In genomic region chr2:9287400-9288059, GRCh38 we compare ENCODE assay signal across 12 cellular contexts.
A peak's percentile ranks its signal among the peaks of the same experiment; 100 is the strongest.
DNase-seq lines count a peak whose midpoint lies in the region; ATAC-seq, FAIRE-seq and TF ChIP-seq lines count a peak whose summit lies in the region.
"Had no signal": no experiment of that assay in that cellular context is flagged by ENCODE, and none has a peak within 500 bp of the region (broad histone marks: within the 10 kb centered on the region; RNA-seq: fewer than 3 reads in every experiment).

No MANE protein-coding gene starts in this region.

- peak; percentile 95 for FAIRE-seq in astrocyte (lab: Jason Lieb, UNC)

- H3K27ac ChIP-seq in IMR-90 (ENCODE audit: insufficient read depth, low read length): peak overlapping the region; percentile 94
- H3K27ac ChIP-seq in astrocyte (ENCODE audit: low read depth, low read length): peak overlapping the region; percentile 93
- H3K27ac ChIP-seq in neuronal stem cell (replicated peaks; ENCODE audit: low read length): no peak overlapping the region

- TF ChIP-seq POLR2A in IMR-90 (IDR thresholded peaks at IDR 0.05; ENCODE audit: low read depth, low read length): no peak; the same call in 1 of the 2 replicates

- H3K4ac ChIP-seq in IMR-90 (ENCODE audit: low read depth, low read length) (peak overlapping the region; percentile 99), neuronal stem cell (ENCODE audit: low read length) (no peak overlapping the region)

- H3K36me3 Mint-ChIP-seq in astrocyte (ENCODE audit: low read depth, unreplicated experiment): peaks cover 16% of the 10 kb centered on the region
- H3K36me3 Mint-ChIP-seq in T-helper 17 cell (ENCODE audit: low read depth): peaks cover 3% of the 10 kb centered on the region
- H3K36me3 Mint-ChIP-seq: CD4-positive, alpha-beta memory T cell had no signal

- dilution Hi-C loops in IMR-90 (cut with HindIII; ENCODE audit: low sequenced_read_pairs, unreplicated experiment): no loop called here

- H3K27ac Mint-ChIP-seq in astrocyte (ENCODE audit: unreplicated experiment) (peak overlapping the region; percentile 98), T-helper 17 cell (no peak overlapping the region)
- H3K27ac Mint-ChIP-seq: CD4-positive, alpha-beta memory T cell; stimulated activated naive CD8-positive, alpha-beta T cell treated with anti-CD3 and anti-CD28 coated beads, Interleukin-15, Interleukin-2, amounts not matched to agents 100 ng/mL and 50 ng/mL, for 24 hours had no signal

- no TSS peak for BruUV-seq in IMR-90 (replicated peaks; lab: Mats Ljungman, UMichigan)

- H3K9me3 ChIP-seq in IMR-90 (ENCODE audit: control insufficient read depth, insufficient read depth, low read length): no peaks in the 10 kb centered on the region
- no peaks in the 10 kb centered on the region for H3K9me3 ChIP-seq in astrocyte (ENCODE audit: insufficient read depth, low read depth, low read length)
- no peaks in the 10 kb centered on the region for H3K9me3 ChIP-seq in neuronal stem cell (replicated peaks in 1 of 2; ENCODE audit: control insufficient read depth in 2 of 2, insufficient read depth in 1 of 2, low read depth in 1 of 2, low read length in 2 of 2)
- no peaks in the 10 kb centered on the region for H3K9me3 ChIP-seq in T-helper 17 cell (ENCODE audit: control insufficient read depth, low read length, poor library complexity, severe bottlenecking)

- H3K18ac ChIP-seq in IMR-90 (ENCODE audit: low read depth, low read length) (peak overlapping the region; percentile 85), neuronal stem cell (ENCODE audit: low read length) (no peak overlapping the region)

- H4K20me1 ChIP-seq in IMR-90 (ENCODE audit: insufficient read depth, low read length) (peaks cover 5% of the 10 kb centered on the region; the same call in 1 of the 2 replicates), astrocyte (ENCODE audit: insufficient read depth, low read length) (peaks cover 7% of the 10 kb centered on the region)

- peaks cover 3% of the 10 kb centered on the region for H3K9me3 Mint-ChIP-seq in astrocyte (ENCODE audit: unreplicated experiment)
- H3K9me3 Mint-ChIP-seq: CD4-positive, alpha-beta memory T cell; stimulated activated naive CD8-positive, alpha-beta T cell treated with anti-CD3 and anti-CD28 coated beads, Interleukin-15, Interleukin-2, amounts not matched to agents 100 ng/mL and 50 ng/mL, for 24 hours had no signal

- POLR2A ChIA-PET in IMR-90 (lab: Charles Lee; ENCODE audit: unreplicated experiment): no interaction called here

- DNase-seq in AG08395 (ENCODE audit: low spot score) (peak; percentile 98), IMR-90 (peak; percentile 99), astrocyte (ENCODE audit: low read depth) (peak; percentile 100), islet precursor cell (peak; percentile 95), neuronal stem cell (ENCODE audit: low spot score) (no peak), T-helper 17 cell (no peak)
- DNase-seq: activated CD4-positive, alpha-beta T cell treated with anti-CD3 and anti-CD28 coated beads, Interleukin-2, amount 50 U/mL, for 4 hours; CD4-positive, alpha-beta memory T cell had no signal

- H2BK120ac ChIP-seq in IMR-90 (ENCODE audit: low read depth, low read length) (peak overlapping the region; percentile 98), neuronal stem cell (ENCODE audit: low read depth, low read length) (no peak overlapping the region)

- ATAC-seq in IMR-90 (ENCODE audit: low read depth) (peak; percentile 83), GM18519 (IDR thresholded peaks at IDR 0.05; ENCODE audit: low FRiP score, unreplicated experiment) (no peak), GM19324 (IDR thresholded peaks at IDR 0.05; ENCODE audit: low FRiP score, unreplicated experiment) (no peak), T-helper 17 cell (no peak)
- ATAC-seq: left lobe of liver had no signal

- H3K27me3 ChIP-seq in IMR-90 (ENCODE audit: control insufficient read depth, insufficient read depth, low read length) (no peaks in the 10 kb centered on the region), astrocyte (ENCODE audit: insufficient read depth, low read length) (no peaks in the 10 kb centered on the region), neuronal stem cell (ENCODE audit: control insufficient read depth in 3 of 3, insufficient read depth in 3 of 3, low read depth in 1 of 3, low read length in 3 of 3) (no peaks in the 10 kb centered on the region)

- WGBS in IMR-90 (ENCODE audit: extremely low coverage in 2 of 2, insufficient read length in 1 of 2), 2 experiments: no CpG with 5 or more reads among the region's 15 CpGs
- no CpG with 5 or more reads among the region's 15 CpGs for WGBS in neuronal stem cell (ENCODE audit: extremely low coverage in 2 of 2, insufficient read length in 2 of 2, insufficient replicate concordance in 1 of 2), 2 donors

- H3K4me1 Mint-ChIP-seq in astrocyte (ENCODE audit: low read depth, unreplicated experiment): peaks cover 57% of the 10 kb centered on the region
- H3K4me1 Mint-ChIP-seq in T-helper 17 cell: no peaks in the 10 kb centered on the region
- H3K4me1 Mint-ChIP-seq: CD4-positive, alpha-beta memory T cell had no signal

- H2AFZ ChIP-seq in IMR-90 (replicated peaks; ENCODE audit: low read length, poor library complexity) (peak overlapping the region; percentile 72), astrocyte (ENCODE audit: low read depth, low read length) (no peak overlapping the region), neuronal stem cell (ENCODE audit: low read length) (no peak overlapping the region)

- H3K23ac ChIP-seq in IMR-90 (ENCODE audit: low read depth, low read length) (peak overlapping the region; percentile 97), neuronal stem cell (ENCODE audit: low read depth, low read length, poor library complexity) (no peak overlapping the region)

- no peaks in the 10 kb centered on the region; the same call in 1 of the 2 replicates for H3K36me3 ChIP-seq in IMR-90 (ENCODE audit: control insufficient read depth, insufficient read depth, low read length)
- H3K36me3 ChIP-seq in astrocyte (ENCODE audit: insufficient read depth, low read length): peaks cover 9% of the 10 kb centered on the region
- H3K36me3 ChIP-seq in neuronal stem cell (replicated peaks in 1 of 2; ENCODE audit: control insufficient read depth in 2 of 2, insufficient read depth in 2 of 2, low read length in 2 of 2): peaks cover 0 to 65% of the 10 kb centered on the region in 2 donors

- peak overlapping the region; percentile 98 for H2BK20ac ChIP-seq in IMR-90 (ENCODE audit: low read depth, low read length)

- H3K9ac ChIP-seq in IMR-90 (ENCODE audit: low read depth, low read length): peak overlapping the region; percentile 25; the same call in 1 of the 2 replicates
- H3K9ac ChIP-seq in astrocyte (ENCODE audit: low read length): peak overlapping the region; percentile 72
- H3K9ac ChIP-seq in neuronal stem cell (ENCODE audit: low read depth, low read length, poor library complexity): no peak overlapping the region

- peaks cover 19% of the 10 kb centered on the region for H3K4me1 ChIP-seq in IMR-90 (ENCODE audit: control insufficient read depth, insufficient read depth, low read length)
- H3K4me1 ChIP-seq in astrocyte (ENCODE audit: insufficient read depth, low read length): peaks cover 41% of the 10 kb centered on the region
- H3K4me1 ChIP-seq in neuronal stem cell (ENCODE audit: control insufficient read depth in 2 of 2, insufficient read depth in 1 of 2, low read depth in 1 of 2, low read length in 2 of 2): peaks cover 0 to 8% of the 10 kb centered on the region in 2 donors

- H2BK15ac ChIP-seq in IMR-90 (ENCODE audit: low read depth, low read length) (peak overlapping the region; percentile 83), neuronal stem cell (ENCODE audit: low read length) (no peak overlapping the region)

- H3K79me1 ChIP-seq in IMR-90 (ENCODE audit: low read depth in 1 of 2, low read length in 2 of 2) (peaks cover 53 to 81% of the 10 kb centered on the region in 2 experiments), neuronal stem cell (ENCODE audit: low read depth, low read length) (peaks cover 3% of the 10 kb centered on the region)

- H3K27me3 Mint-ChIP-seq in astrocyte (ENCODE audit: low read depth, unreplicated experiment): no peaks in the 10 kb centered on the region
- H3K27me3 Mint-ChIP-seq in T-helper 17 cell: peaks cover 61% of the 10 kb centered on the region

- in situ Hi-C loops in IMR-90 (cut with MboI; ENCODE audit: low sequenced_read_pairs): no loop called here

- H4K91ac ChIP-seq in IMR-90 (ENCODE audit: insufficient read depth, low read depth, low read length): peak overlapping the region; percentile 98
- no peak overlapping the region for H4K91ac ChIP-seq in neuronal stem cell (ENCODE audit: low read depth, low read length, poor library complexity)

- peak overlapping the region; percentile 71 to 90 for H4K8ac ChIP-seq in IMR-90 (ENCODE audit: low read depth in 2 of 2, low read length in 2 of 2)
- H4K8ac ChIP-seq in neuronal stem cell (ENCODE audit: low read depth, low read length): no peak overlapping the region

- peaks cover 55% of the 10 kb centered on the region for H3K79me2 ChIP-seq in astrocyte (ENCODE audit: insufficient read depth, low read length)

- H2AK9ac ChIP-seq in IMR-90 (replicated peaks; ENCODE audit: low read depth, low read length, poor library complexity): peak overlapping the region; percentile 87

- CTCF ChIA-PET in IMR-90 (lab: Yijun Ruan, JAX): interaction anchor here (1.2 to 1.5 kb wide), 2 partner anchors 10 to 83 kb away, joined by 3 to 5 read pairs; no protein-coding TSS in a partner anchor

- H3K4me3 ChIP-seq in IMR-90 (ENCODE audit: insufficient read depth, low read depth, low read length): no peak overlapping the region
- no peak overlapping the region for H3K4me3 ChIP-seq in astrocyte (ENCODE audit: insufficient read depth, low read depth, low read length)
- H3K4me3 ChIP-seq in neuronal stem cell (ENCODE audit: low read length in 2 of 2): no peak overlapping the region

- peak overlapping the region; percentile 96 for H3K14ac ChIP-seq in IMR-90 (replicated peaks; ENCODE audit: low read depth, low read length)
- no peak overlapping the region for H3K14ac ChIP-seq in neuronal stem cell (ENCODE audit: low read length)

- intact Hi-C loops in IMR-90 (cut with micrococcal nuclease): loop anchor here (5.0 kb wide), 2 partner anchors 80 to 145 kb away; partner anchors contain the start of gene ASAP2

- H2BK5ac ChIP-seq in IMR-90 (ENCODE audit: low read depth, low read length, poor library complexity, severe bottlenecking) (peak overlapping the region; percentile 99), neuronal stem cell (ENCODE audit: low read length) (no peak overlapping the region)

- TF ChIP-seq CTCF in IMR-90 (conservative IDR thresholded peaks at IDR 0.05; ENCODE audit: low read depth, low read length) (peak; percentile 24; the same call in 1 of the 2 replicates), astrocyte (IDR thresholded peaks at IDR 0.05; ENCODE audit: insufficient read depth, low read depth, low read length) (no peak)

- peaks cover 31% of the 10 kb centered on the region for H3K9me1 ChIP-seq in IMR-90 (ENCODE audit: insufficient read depth, low read length)

- no peak for TF ChIP-seq RAD21 in IMR-90 (IDR thresholded peaks at IDR 0.05; ENCODE audit: low read length)

- H2AK5ac ChIP-seq in IMR-90 (ENCODE audit: low read depth, low read length) (peak overlapping the region; percentile 86), neuronal stem cell (ENCODE audit: low read depth, low read length) (no peak overlapping the region)

- peak overlapping the region; percentile 78 for H3K56ac ChIP-seq in IMR-90 (ENCODE audit: extremely low read depth, insufficient read depth, low read length)

- H3K4me2 ChIP-seq in IMR-90 (ENCODE audit: low read depth, low read length): peak overlapping the region; percentile 16; the same call in 1 of the 2 replicates
- H3K4me2 ChIP-seq in astrocyte (ENCODE audit: low read length): peak overlapping the region; percentile 74
- H3K4me2 ChIP-seq in neuronal stem cell (ENCODE audit: insufficient read depth, low read length, poor library complexity, severe bottlenecking): no peak overlapping the region

- H4K5ac ChIP-seq in IMR-90 (ENCODE audit: low read depth, low read length): peak overlapping the region; percentile 79

- H3K4me3 Mint-ChIP-seq in astrocyte (ENCODE audit: unreplicated experiment) (peak overlapping the region; percentile 73), T-helper 17 cell (no peak overlapping the region)
- H3K4me3 Mint-ChIP-seq: CD4-positive, alpha-beta memory T cell; stimulated activated naive CD8-positive, alpha-beta T cell treated with anti-CD3 and anti-CD28 coated beads, Interleukin-15, Interleukin-2, amounts not matched to agents 100 ng/mL and 50 ng/mL, for 24 hours had no signal

- H2BK12ac ChIP-seq in neuronal stem cell (ENCODE audit: low read length): no peak overlapping the region

Comparison
In these comparisons a context has a peak if more than half of its experiments do, and no peak if none do; other contexts are left out.
1. DNase-seq: peak in AG08395 (single experiment), IMR-90 (single experiment), astrocyte (single experiment) and islet precursor cell (single experiment); none in neuronal stem cell (single experiment) and T-helper 17 cell (0 of 3).